In genomic region chr4:152996101-152996500, GRCh38 we compare ENCODE assay signal across 17 cellular contexts. TPM values are rescaled to one million over a fixed set of nuclear protein-coding genes. Genes with fewer than 3 reads are reported as not detected.
DNase-seq lines count a peak whose midpoint lies in the region; ATAC-seq, FAIRE-seq and TF ChIP-seq lines count a peak whose summit lies in the region.
"Had no signal": no experiment of that assay in that cellular context is flagged by ENCODE, and none has a peak within 500 bp of the region (broad histone marks: within the 10 kb centered on the region; RNA-seq: fewer than 3 reads in every experiment).

No MANE protein-coding gene starts in this region.

- H3K4me1 ChIP-seq in lower lobe of right lung (peaks cover 11% of the 10 kb centered on the region), upper lobe of right lung (no peaks in the 10 kb centered on the region)

- no peak overlapping the region for H3K4me3 Mint-ChIP-seq in activated CD8-positive, alpha-beta memory T cell treated with anti-CD3 and anti-CD28 coated beads, Interleukin-2, amount 10 ng/mL, durations not matched to agents 7 days and 5 days
- H3K4me3 Mint-ChIP-seq: HFFc6; naive thymus-derived CD4-positive, alpha-beta T cell; stimulated activated naive CD8-positive, alpha-beta T cell treated with anti-CD3 and anti-CD28 coated beads, Interleukin-15, amount 100 ng/mL, for 72 hours had no signal

- no peaks in the 10 kb centered on the region for H3K9me3 Mint-ChIP-seq in activated CD8-positive, alpha-beta memory T cell treated with anti-CD3 and anti-CD28 coated beads, Interleukin-2, amount 10 ng/mL, durations not matched to agents 7 days and 5 days (ENCODE audit: low read depth)
- H3K9me3 Mint-ChIP-seq: HFFc6; stimulated activated naive CD8-positive, alpha-beta T cell treated with anti-CD3 and anti-CD28 coated beads, Interleukin-15, amount 100 ng/mL, for 72 hours had no signal

- peak; percentile 16 for DNase-seq in NCI-H2029 (lab: John Stamatoyannopoulos, UW)
- no peak for DNase-seq in NCI-H2029 treated with DMSO at 0.1 percent for 48 hours (lab: John Stamatoyannopoulos, UW)
- peak; percentile 57 for DNase-seq in bronchial epithelial cell (ENCODE audit: low read depth)
- DNase-seq in lower lobe of right lung: no peak
- DNase-seq in upper lobe of right lung: no peak
- DNase-seq in activated CD8-positive, alpha-beta memory T cell treated with anti-CD3 and anti-CD28 coated beads, Interleukin-2, amount 10 ng/mL, durations not matched to agents 7 days and 5 days: no peak
- no peak for DNase-seq in stimulated activated CD4-positive, alpha-beta T cell treated with anti-CD3 and anti-CD28 coated beads, Interleukin-4, amount 100 ng/mL, for 1 hour
- no peak for DNase-seq in NCI-H82 treated with DMSO at 0.1 percent for 48 hours (lab: John Stamatoyannopoulos, UW; ENCODE audit: unreplicated experiment)
- DNase-seq: 8988T; activated CD4-positive, alpha-beta T cell treated with anti-CD3 and anti-CD28 coated beads, Interleukin-2, amount 50 U/mL, for 48 hours; foreskin melanocyte; HFFc6; naive thymus-derived CD4-positive, alpha-beta T cell; SHP77; stimulated activated naive CD8-positive, alpha-beta T cell treated with anti-CD3 and anti-CD28 coated beads, Interleukin-15, amount 100 ng/mL, for 72 hours; T1000 had no signal

- H3K36me3 ChIP-seq in bronchial epithelial cell (ENCODE audit: control insufficient read depth, insufficient read depth, low read length): no peaks in the 10 kb centered on the region
- H3K36me3 ChIP-seq in lower lobe of right lung: no peaks in the 10 kb centered on the region
- H3K36me3 ChIP-seq in upper lobe of right lung: no peaks in the 10 kb centered on the region

- peak; percentile 47 to 72 for ATAC-seq in lower lobe of right lung
- ATAC-seq in upper lobe of right lung: peak; percentile 56
- no peak for ATAC-seq in activated CD8-positive, alpha-beta memory T cell treated with anti-CD3 and anti-CD28 coated beads, Interleukin-2, amount 10 ng/mL, durations not matched to agents 7 days and 5 days
- ATAC-seq: naive thymus-derived CD4-positive, alpha-beta T cell; stimulated activated naive CD8-positive, alpha-beta T cell treated with anti-CD3 and anti-CD28 coated beads, Interleukin-15, amount 100 ng/mL, for 72 hours had no signal

- H3K27me3 Mint-ChIP-seq in activated CD8-positive, alpha-beta memory T cell treated with anti-CD3 and anti-CD28 coated beads, Interleukin-2, amount 10 ng/mL, durations not matched to agents 7 days and 5 days: peaks cover 7% of the 10 kb centered on the region

- H3K9me3 ChIP-seq in lower lobe of right lung (no peaks in the 10 kb centered on the region), upper lobe of right lung (no peaks in the 10 kb centered on the region)

- H3K27ac Mint-ChIP-seq in activated CD8-positive, alpha-beta memory T cell treated with anti-CD3 and anti-CD28 coated beads, Interleukin-2, amount 10 ng/mL, durations not matched to agents 7 days and 5 days: no peak overlapping the region
- H3K27ac Mint-ChIP-seq: HFFc6; naive thymus-derived CD4-positive, alpha-beta T cell; stimulated activated naive CD8-positive, alpha-beta T cell treated with anti-CD3 and anti-CD28 coated beads, Interleukin-15, amount 100 ng/mL, for 72 hours had no signal

- FAIRE-seq in bronchial epithelial cell (lab: Jason Lieb, UNC): no peak
- FAIRE-seq: islet of Langerhans had no signal

- no peaks in the 10 kb centered on the region for H3K27me3 ChIP-seq in bronchial epithelial cell (ENCODE audit: control insufficient read depth, insufficient read depth, low read length)
- H3K27me3 ChIP-seq in lower lobe of right lung (ENCODE audit: low read depth): no peaks in the 10 kb centered on the region
- no peaks in the 10 kb centered on the region for H3K27me3 ChIP-seq in upper lobe of right lung

- intact Hi-C loops in lower lobe of right lung (cut with DNase I) (no loop called here), upper lobe of right lung (cut with DNase I) (no loop called here)

- CTCF ChIA-PET in activated CD8-positive, alpha-beta memory T cell treated with anti-CD3 and anti-CD28 coated beads, Interleukin-2, amount 10 ng/mL, durations not matched to agents 7 days and 5 days (lab: Charles Lee): no interaction called here

- H3K4me1 Mint-ChIP-seq in activated CD8-positive, alpha-beta memory T cell treated with anti-CD3 and anti-CD28 coated beads, Interleukin-2, amount 10 ng/mL, durations not matched to agents 7 days and 5 days: no peaks in the 10 kb centered on the region

- peak overlapping the region; percentile 28 for H3K27ac ChIP-seq in lower lobe of right lung
- H3K27ac ChIP-seq in upper lobe of right lung: peak overlapping the region; percentile 26

- TF ChIP-seq CTCF in bronchial epithelial cell (IDR thresholded peaks at IDR 0.05; ENCODE audit: insufficient read depth, low read length, severe bottlenecking) (no peak), lower lobe of right lung (IDR thresholded peaks at IDR 0.05) (no peak), upper lobe of right lung (IDR thresholded peaks at IDR 0.05) (no peak)

- H3K4me3 ChIP-seq in bronchial epithelial cell (ENCODE audit: low read depth, low read length) (no peak overlapping the region), lower lobe of right lung (no peak overlapping the region), upper lobe of right lung (no peak overlapping the region)

- H3K36me3 Mint-ChIP-seq in activated CD8-positive, alpha-beta memory T cell treated with anti-CD3 and anti-CD28 coated beads, Interleukin-2, amount 10 ng/mL, durations not matched to agents 7 days and 5 days: no peaks in the 10 kb centered on the region
- H3K36me3 Mint-ChIP-seq: naive thymus-derived CD4-positive, alpha-beta T cell had no signal

RNA-seq across cellular contexts. Expression of gene FHDC1, which starts 60.0 kb away (rescaled TPM):
- total RNA-seq in bronchial epithelial cell (0.53 and 2.4 TPM in 2 replicates), lower lobe of right lung (21.9 TPM), upper lobe of right lung (25.7 TPM)
- under 1 TPM; 0.12 to 0.14 TPM for total RNA-seq in activated CD8-positive, alpha-beta memory T cell treated with anti-CD3 and anti-CD28 coated beads, Interleukin-2, amount 10 ng/mL, durations not matched to agents 7 days and 5 days

Comparison
In these comparisons a context has a peak if more than half of its experiments do, and no peak if none do; other contexts are left out.
1. DNase-seq: peak in NCI-H2029 (single experiment) and bronchial epithelial cell (single experiment); none in NCI-H2029 treated with DMSO at 0.1 percent for 48 hours (single experiment), lower lobe of right lung (single experiment), upper lobe of right lung (single experiment), activated CD8-positive, alpha-beta memory T cell treated with anti-CD3 and anti-CD28 coated beads, Interleukin-2, amount 10 ng/mL, durations not matched to agents 7 days and 5 days (single experiment), stimulated activated CD4-positive, alpha-beta T cell treated with anti-CD3 and anti-CD28 coated beads, Interleukin-4, amount 100 ng/mL, for 1 hour (single experiment) and NCI-H82 treated with DMSO at 0.1 percent for 48 hours (single experiment).